Comparison of ENCODE assay signal across 1 cellular context in genomic region chr20:57413990-57414389, GRCh38.
TF ChIP-seq lines count a peak whose summit lies in the region.

No MANE protein-coding gene starts in this region.

TF ChIP-seq in H1, 55 proteins besides CTCF, POLR2A, EP300 and RAD21 (continued from another document):
- TF ChIP-seq NANOG (IDR thresholded peaks at IDR 0.05; ENCODE audit: insufficient read depth, low read depth, low read length, poor library complexity, severe bottlenecking) = no peak
- no peak for TF ChIP-seq BRCA1 (IDR thresholded peaks at IDR 0.05; ENCODE audit: low read depth, low read length)
- no peak for TF ChIP-seq ASH2L (IDR thresholded peaks at IDR 0.05; ENCODE audit: low read length)
- TF ChIP-seq JUN (IDR thresholded peaks at IDR 0.05; ENCODE audit: low read depth, low read length) = no peak
- TF ChIP-seq KDM5A (IDR thresholded peaks at IDR 0.05; ENCODE audit: low read length) = no peak
